In genomic region chr14:28681681-28682080, GRCh38 we compare ENCODE assay signal across 1 cellular context.
TF ChIP-seq lines count a peak whose summit lies in the region.

No MANE protein-coding gene starts in this region.

TF ChIP-seq in H1, 55 proteins besides CTCF, POLR2A, EP300 and RAD21 (continued from another document):
- no peak for TF ChIP-seq SAP30 (IDR thresholded peaks at IDR 0.05; ENCODE audit: insufficient read depth, insufficient replicate concordance, low read length)
- no peak for TF ChIP-seq POU5F1 (IDR thresholded peaks at IDR 0.05; ENCODE audit: low read depth, low read length)
- no peak for TF ChIP-seq NANOG (IDR thresholded peaks at IDR 0.05; ENCODE audit: insufficient read depth, low read depth, low read length, poor library complexity, severe bottlenecking)
- no peak for TF ChIP-seq CTBP2 (IDR thresholded peaks at IDR 0.05; ENCODE audit: borderline replicate concordance, insufficient read depth, insufficient read length, low read length)
- TF ChIP-seq MAFK (IDR thresholded peaks at IDR 0.05; ENCODE audit: low read depth, low read length): no peak
- no peak for TF ChIP-seq KDM1A (IDR thresholded peaks at IDR 0.05; ENCODE audit: borderline replicate concordance, low read length)
TF ChIP-seq in H1: peak in this region for 0.
